ENCODE assay signal across 8 cellular contexts in genomic region chr22:36856121-36856791, GRCh38. TPM values are rescaled to one million over a fixed set of nuclear protein-coding genes. Genes with fewer than 3 reads are reported as not detected.
DNase-seq lines count a peak whose midpoint lies in the region; ATAC-seq and TF ChIP-seq lines count a peak whose summit lies in the region.

No MANE protein-coding gene starts in this region.

- no TSS peak for BruUV-seq in A673 (replicated peaks; lab: Mats Ljungman, UMichigan)

- no peak for TF ChIP-seq POLR2A in prostate gland (IDR thresholded peaks at IDR 0.05)
- TF ChIP-seq POLR2A in uterus (IDR thresholded peaks at IDR 0.05) = peak in 1 of 2 donors; percentile 21

- H3K4me3 ChIP-seq in A673 (ENCODE audit: low read depth, low read length, poor library complexity, severe bottlenecking) = no peak overlapping the region
- no peak overlapping the region for H3K4me3 ChIP-seq in prostate gland
- H3K4me3 ChIP-seq in uterus = no peak overlapping the region

- no peak overlapping the region for H3K27ac Mint-ChIP-seq in activated naive CD4-positive, alpha-beta T cell treated with anti-CD3 and anti-CD28 coated beads, Interleukin-2, amount 50 U/mL, for 72 hours

- POLR2A ChIA-PET in A673 (lab: Charles Lee; ENCODE audit: low non-redundant PET) = interaction anchor here (0.8 kb wide), 1 partner anchor 325 kb away, joined by 3 read pairs; no protein-coding TSS in a partner anchor

- no peak overlapping the region for H3K27ac ChIP-seq in A673 (ENCODE audit: low read depth, low read length, poor library complexity, severe bottlenecking)
- H3K27ac ChIP-seq in prostate gland = no peak overlapping the region
- peak overlapping the region in 1 of 2 donors; percentile 10 for H3K27ac ChIP-seq in uterus

- H3K36me3 ChIP-seq in A673 (ENCODE audit: insufficient read depth, low read length, poor library complexity, severe bottlenecking) (no peaks in the 10 kb centered on the region), prostate gland (no peaks in the 10 kb centered on the region), uterus (no peaks in the 10 kb centered on the region)

- CTCF ChIA-PET in A673 (lab: Charles Lee) = interaction anchor here (0.5 to 1.3 kb wide), 12 partner anchors 10 to 309 kb away, joined by 3 to 8 read pairs (median 5); partner anchors contain the start of gene IFT27

- H3K36me3 Mint-ChIP-seq in activated naive CD4-positive, alpha-beta T cell treated with anti-CD3 and anti-CD28 coated beads, Interleukin-2, amount 50 U/mL, for 72 hours = peaks cover 9 to 14% of the 10 kb centered on the region in 2 donors

- intact Hi-C loops in A673 (cut with micrococcal nuclease; ENCODE audit: unreplicated experiment) = loop anchor here (1.0 kb wide), 3 partner anchors 74 to 310 kb away; no protein-coding TSS in a partner anchor
- intact Hi-C loops in Right ventricle myocardium superior (cut with DNase I) = loop anchor here (5.0 kb wide), 2 partner anchors 74 to 309 kb away; no protein-coding TSS in a partner anchor
- intact Hi-C loops in prostate gland (cut with DNase I) = loop anchor here (5.0 kb wide), 2 partner anchors 121 to 309 kb away; no protein-coding TSS in a partner anchor
- intact Hi-C loops in uterus (cut with DNase I; ENCODE audit: low total_unique reads) = no loop called here

- peaks cover 4 to 8% of the 10 kb centered on the region in 2 donors for H3K9me3 Mint-ChIP-seq in activated naive CD4-positive, alpha-beta T cell treated with anti-CD3 and anti-CD28 coated beads, Interleukin-2, amount 50 U/mL, for 72 hours

- DNase-seq in A673 (ENCODE audit: low spot score) = peak; percentile 88
- DNase-seq in NCI-H1436 (lab: John Stamatoyannopoulos, UW) = peak; percentile 84
- peak; percentile 4 to 73 for DNase-seq in SW 1271 (lab: John Stamatoyannopoulos, UW)
- peak; percentile 91 to 100 for DNase-seq in activated naive CD4-positive, alpha-beta T cell treated with anti-CD3 and anti-CD28 coated beads, Interleukin-2, amount 50 U/mL, for 72 hours (ENCODE audit: low spot score in 2 of 2)
- peak; percentile 94 for DNase-seq in Right ventricle myocardium superior
- DNase-seq in prostate gland (ENCODE audit: low spot score) = peak; percentile 89
- DNase-seq in uterus = peak; percentile 86 to 90

- no peaks in the 10 kb centered on the region for H3K9me3 ChIP-seq in A673 (ENCODE audit: low read depth, low read length, poor library complexity, severe bottlenecking)
- H3K9me3 ChIP-seq in prostate gland = no peaks in the 10 kb centered on the region
- H3K9me3 ChIP-seq in uterus = no peaks in the 10 kb centered on the region

- H3K4me1 ChIP-seq in A673 (ENCODE audit: insufficient read depth, low read length, poor library complexity, severe bottlenecking) (no peaks in the 10 kb centered on the region), prostate gland (replicated peaks) (no peaks in the 10 kb centered on the region), uterus (peaks cover 0 to 4% of the 10 kb centered on the region in 2 donors)

- peaks cover 12% of the 10 kb centered on the region for H3K27me3 ChIP-seq in A673 (replicated peaks; ENCODE audit: insufficient read depth, low read depth, low read length, poor library complexity)
- H3K27me3 ChIP-seq in prostate gland (replicated peaks; ENCODE audit: insufficient read depth) = no peaks in the 10 kb centered on the region
- H3K27me3 ChIP-seq in uterus = no peaks in the 10 kb centered on the region

- peak; percentile 44 for ATAC-seq in GM18909 (IDR thresholded peaks at IDR 0.05; ENCODE audit: poor library complexity, unreplicated experiment)
- peak; percentile 44 to 66 for ATAC-seq in activated naive CD4-positive, alpha-beta T cell treated with anti-CD3 and anti-CD28 coated beads, Interleukin-2, amount 50 U/mL, for 72 hours
- ATAC-seq in Right ventricle myocardium superior (ENCODE audit: poor library complexity) = peak; percentile 94

- peak; percentile 100 for TF ChIP-seq CTCF in A673 (conservative IDR thresholded peaks at IDR 0.05; ENCODE audit: low read depth, low read length)
- TF ChIP-seq CTCF in prostate gland (IDR thresholded peaks at IDR 0.05) = peak; percentile 97 to 100 (median 100)
- TF ChIP-seq CTCF in uterus (IDR thresholded peaks at IDR 0.05) = peak; percentile 99 to 100 (median 99)

- WGBS in prostate gland = 3% methylated on average over 30 of the region's 30 CpGs

RNA-seq across cellular contexts. Expression of gene NCF4, which starts 4.5 kb away (rescaled TPM):
- total RNA-seq in A673 (2021) = not detected in 2 replicates
- total RNA-seq in activated naive CD4-positive, alpha-beta T cell treated with anti-CD3 and anti-CD28 coated beads, Interleukin-2, amount 50 U/mL, for 72 hours = 1 to 10 TPM; 2.9 to 7.0 TPM
- total RNA-seq in Right ventricle myocardium superior = 7.1 TPM
- 1 to 10 TPM in 1 of 2 donors, under 1 TPM in 1; 0.91 to 3.5 TPM for total RNA-seq in prostate gland
- 10 to 100 TPM in 1 of 4 donors, 1 to 10 TPM in 3; 1.8 to 21.2 (median 6.3) TPM for total RNA-seq in uterus

RNA-seq across cellular contexts. Expression of gene PVALB, which starts 39.4 kb away (rescaled TPM):
- total RNA-seq in A673 (2021) = not detected in 2 replicates
- total RNA-seq in activated naive CD4-positive, alpha-beta T cell treated with anti-CD3 and anti-CD28 coated beads, Interleukin-2, amount 50 U/mL, for 72 hours = not detected
- total RNA-seq in Right ventricle myocardium superior = not detected
- total RNA-seq in prostate gland = 1 to 10 TPM in 1 of 2 donors, not detected in 1; 3.1 TPM
- total RNA-seq in uterus = 1 to 10 TPM in 1 of 4 donors, not detected in 3; 2.3 TPM

RNA-seq across cellular contexts. Expression of gene CSF2RB, which starts 57.2 kb away (rescaled TPM):
- not detected in 2 replicates for total RNA-seq in A673 (2021)
- 1 to 10 TPM in 1 of 2 donors, under 1 TPM in 1; 0.87 to 1.4 TPM for total RNA-seq in activated naive CD4-positive, alpha-beta T cell treated with anti-CD3 and anti-CD28 coated beads, Interleukin-2, amount 50 U/mL, for 72 hours
- 2.2 TPM for total RNA-seq in Right ventricle myocardium superior
- total RNA-seq in prostate gland = 1 to 10 TPM; 1.1 to 3.2 TPM
- 1 to 10 TPM; 3.1 to 7.4 (median 3.5) TPM for total RNA-seq in uterus

Comparison
In these comparisons a context has a peak if more than half of its experiments do, and no peak if none do; other contexts are left out.
1. DNase-seq: peak in every context shown above with its lines; median percentile 96 in activated naive CD4-positive, alpha-beta T cell treated with anti-CD3 and anti-CD28 coated beads, Interleukin-2, amount 50 U/mL, for 72 hours; 94 in Right ventricle myocardium superior; 89 in prostate gland; 88 in A673; 88 in uterus; 84 in NCI-H1436; 38 in SW 1271.
2. ATAC-seq: peak in every context shown above with its lines; median percentile 94 in Right ventricle myocardium superior; 55 in activated naive CD4-positive, alpha-beta T cell treated with anti-CD3 and anti-CD28 coated beads, Interleukin-2, amount 50 U/mL, for 72 hours; 44 in GM18909.